In genomic region chr6:21877037-21877436, GRCh38 we compare ENCODE assay signal across 8 cellular contexts.
DNase-seq lines count a peak whose midpoint lies in the region; ATAC-seq and TF ChIP-seq lines count a peak whose summit lies in the region.
"Not testable (repeated sequence)": the region's sequence is repeated elsewhere in the genome, so short reads cannot be mapped to it uniquely, and the experiment has no call there.

No MANE protein-coding gene starts in this region.

- not testable (repeated sequence) for H3K36me3 Mint-ChIP-seq in CD4-positive, CD25-positive, alpha-beta regulatory T cell; activated naive CD8-positive, alpha-beta T cell treated with anti-CD3 and anti-CD28 coated beads for 36 hours; immature natural killer cell
- peaks cover 23% of the 10 kb centered on the region for H3K36me3 Mint-ChIP-seq in T-helper 1 cell treated with Interleukin-12 subunit alpha and Interleukin-12 subunit beta and Interleukin-4 antibody, amounts not matched to agents 30 μg/mL and 1 μg/mL, for 36 hours (ENCODE audit: low read depth)
- H3K36me3 Mint-ChIP-seq in activated CD4-positive, alpha-beta T cell treated with anti-CD3 and anti-CD28 coated beads, Interleukin-2, amount 10 ng/mL, durations not matched to agents 7 days and 5 days (ENCODE audit: low read depth): peaks cover 41% of the 10 kb centered on the region
- H3K36me3 Mint-ChIP-seq in activated T-helper 1 cell treated with anti-CD3 and anti-CD28 coated beads, Interleukin-12 subunit alpha, Interleukin-12 subunit beta, Interleukin-2, Interleukin-4 antibody, amounts not matched to agents 30 ng/mL and 10 ng/mL and 1 ng/mL, durations not matched to agents 14 hours and 24 hours and 36 hours (ENCODE audit: low read depth): peaks cover 14% of the 10 kb centered on the region

- H3K4me3 ChIP-seq in CD4-positive, CD25-positive, alpha-beta regulatory T cell (ENCODE audit: low read depth, low read length); GM12865 (ENCODE audit: low read depth, low read length): not testable (repeated sequence)

- H3K27ac ChIP-seq in CD4-positive, CD25-positive, alpha-beta regulatory T cell (ENCODE audit: insufficient read depth, low read length, poor library complexity, severe bottlenecking): not testable (repeated sequence)

- not testable (repeated sequence) for ATAC-seq in CD4-positive, CD25-positive, alpha-beta regulatory T cell (ENCODE audit: low read depth in 2 of 2)
- ATAC-seq in stimulated activated naive CD8-positive, alpha-beta T cell treated with anti-CD3 and anti-CD28 coated beads, Interleukin-15, amount 100 ng/mL, for 72 hours: peak; percentile 67

- H3K27me3 Mint-ChIP-seq in CD4-positive, CD25-positive, alpha-beta regulatory T cell; T-helper 1 cell treated with Interleukin-12 subunit alpha and Interleukin-12 subunit beta and Interleukin-4 antibody, amounts not matched to agents 30 μg/mL and 1 μg/mL, for 36 hours (ENCODE audit: low read depth); activated CD4-positive, alpha-beta T cell treated with anti-CD3 and anti-CD28 coated beads, Interleukin-2, amount 10 ng/mL, durations not matched to agents 7 days and 5 days; activated T-helper 1 cell treated with anti-CD3 and anti-CD28 coated beads, Interleukin-12 subunit alpha, Interleukin-12 subunit beta, Interleukin-2, Interleukin-4 antibody, amounts not matched to agents 30 ng/mL and 10 ng/mL and 1 ng/mL, durations not matched to agents 14 hours and 24 hours and 36 hours (ENCODE audit: insufficient read depth); activated naive CD8-positive, alpha-beta T cell treated with anti-CD3 and anti-CD28 coated beads for 36 hours; immature natural killer cell (ENCODE audit: low read depth in 3 of 3); stimulated activated naive CD8-positive, alpha-beta T cell treated with anti-CD3 and anti-CD28 coated beads, Interleukin-15, amount 100 ng/mL, for 72 hours: not testable (repeated sequence)

- DNase-seq in CD4-positive, CD25-positive, alpha-beta regulatory T cell: peak in 2 of 3 donors; percentile 29 to 33
- DNase-seq in GM12865 (ENCODE audit: low read depth) (peak; percentile 48), immature natural killer cell (peak; percentile 12 to 26 (median 13))
- DNase-seq in activated CD4-positive, alpha-beta T cell treated with anti-CD3 and anti-CD28 coated beads, Interleukin-2, amount 10 ng/mL, durations not matched to agents 7 days and 5 days: peak; percentile 58
- DNase-seq in activated T-helper 1 cell treated with anti-CD3 and anti-CD28 coated beads, Interleukin-12 subunit alpha, Interleukin-12 subunit beta, Interleukin-2, Interleukin-4 antibody, amounts not matched to agents 30 ng/mL and 10 ng/mL and 1 ng/mL, durations not matched to agents 14 hours and 24 hours and 36 hours (ENCODE audit: low spot score): peak; percentile 39
- not testable (repeated sequence) for DNase-seq in activated naive CD8-positive, alpha-beta T cell treated with anti-CD3 and anti-CD28 coated beads for 36 hours
- DNase-seq in stimulated activated naive CD8-positive, alpha-beta T cell treated with anti-CD3 and anti-CD28 coated beads, Interleukin-15, amount 100 ng/mL, for 72 hours: peak; percentile 4 to 13

- intact Hi-C loops in activated T-helper 1 cell treated with anti-CD3 and anti-CD28 coated beads, Interleukin-12 subunit alpha, Interleukin-12 subunit beta, Interleukin-2, Interleukin-4 antibody, amounts not matched to agents 30 ng/mL and 10 ng/mL and 1 ng/mL, durations not matched to agents 14 hours and 24 hours and 36 hours (cut with micrococcal nuclease): loop anchor here (1.0 to 10.0 kb wide), 5 partner anchors 31 to 1342 kb away; partner anchors contain the start of genes CDKAL1 and SOX4

- not testable (repeated sequence) for H3K4me1 ChIP-seq in CD4-positive, CD25-positive, alpha-beta regulatory T cell (ENCODE audit: control insufficient read depth, insufficient read depth, low read length, poor library complexity, severe bottlenecking)

- H3K36me3 ChIP-seq in CD4-positive, CD25-positive, alpha-beta regulatory T cell (ENCODE audit: control insufficient read depth, insufficient read depth, low read length): not testable (repeated sequence)

- not testable (repeated sequence) for TF ChIP-seq CTCF in GM12865 (IDR thresholded peaks at IDR 0.05; ENCODE audit: insufficient read depth, low read depth, low read length, missing control alignments)

- H3K27ac Mint-ChIP-seq in CD4-positive, CD25-positive, alpha-beta regulatory T cell: peak overlapping the region in 2 of 3 donors; percentile 11 to 34
- peak overlapping the region; percentile 89 for H3K27ac Mint-ChIP-seq in T-helper 1 cell treated with Interleukin-12 subunit alpha and Interleukin-12 subunit beta and Interleukin-4 antibody, amounts not matched to agents 30 μg/mL and 1 μg/mL, for 36 hours
- peak overlapping the region; percentile 88 for H3K27ac Mint-ChIP-seq in activated CD4-positive, alpha-beta T cell treated with anti-CD3 and anti-CD28 coated beads, Interleukin-2, amount 10 ng/mL, durations not matched to agents 7 days and 5 days
- H3K27ac Mint-ChIP-seq in activated T-helper 1 cell treated with anti-CD3 and anti-CD28 coated beads, Interleukin-12 subunit alpha, Interleukin-12 subunit beta, Interleukin-2, Interleukin-4 antibody, amounts not matched to agents 30 ng/mL and 10 ng/mL and 1 ng/mL, durations not matched to agents 14 hours and 24 hours and 36 hours: peak overlapping the region; percentile 79
- H3K27ac Mint-ChIP-seq in activated naive CD8-positive, alpha-beta T cell treated with anti-CD3 and anti-CD28 coated beads for 36 hours: peak overlapping the region; percentile 61
- peak overlapping the region in 2 of 6 donors; percentile 4 to 73 for H3K27ac Mint-ChIP-seq in immature natural killer cell
- H3K27ac Mint-ChIP-seq in stimulated activated naive CD8-positive, alpha-beta T cell treated with anti-CD3 and anti-CD28 coated beads, Interleukin-15, amount 100 ng/mL, for 72 hours: peak overlapping the region in 1 of 2 donors; percentile 59

- peaks cover 2 to 16% (median 5%) of the 10 kb centered on the region in 7 donors for H3K9me3 Mint-ChIP-seq in CD4-positive, CD25-positive, alpha-beta regulatory T cell
- peaks cover 51% of the 10 kb centered on the region for H3K9me3 Mint-ChIP-seq in T-helper 1 cell treated with Interleukin-12 subunit alpha and Interleukin-12 subunit beta and Interleukin-4 antibody, amounts not matched to agents 30 μg/mL and 1 μg/mL, for 36 hours
- peaks cover 50% of the 10 kb centered on the region for H3K9me3 Mint-ChIP-seq in activated CD4-positive, alpha-beta T cell treated with anti-CD3 and anti-CD28 coated beads, Interleukin-2, amount 10 ng/mL, durations not matched to agents 7 days and 5 days
- peaks cover 53% of the 10 kb centered on the region for H3K9me3 Mint-ChIP-seq in activated T-helper 1 cell treated with anti-CD3 and anti-CD28 coated beads, Interleukin-12 subunit alpha, Interleukin-12 subunit beta, Interleukin-2, Interleukin-4 antibody, amounts not matched to agents 30 ng/mL and 10 ng/mL and 1 ng/mL, durations not matched to agents 14 hours and 24 hours and 36 hours
- H3K9me3 Mint-ChIP-seq in activated naive CD8-positive, alpha-beta T cell treated with anti-CD3 and anti-CD28 coated beads for 36 hours: peaks cover 26% of the 10 kb centered on the region
- H3K9me3 Mint-ChIP-seq in immature natural killer cell: peaks cover 0 to 12% (median 0%) of the 10 kb centered on the region in 6 donors
- peaks cover 37 to 58% of the 10 kb centered on the region in 2 donors for H3K9me3 Mint-ChIP-seq in stimulated activated naive CD8-positive, alpha-beta T cell treated with anti-CD3 and anti-CD28 coated beads, Interleukin-15, amount 100 ng/mL, for 72 hours

- not testable (repeated sequence) for H3K4me1 Mint-ChIP-seq in CD4-positive, CD25-positive, alpha-beta regulatory T cell; activated naive CD8-positive, alpha-beta T cell treated with anti-CD3 and anti-CD28 coated beads for 36 hours
- H3K4me1 Mint-ChIP-seq in T-helper 1 cell treated with Interleukin-12 subunit alpha and Interleukin-12 subunit beta and Interleukin-4 antibody, amounts not matched to agents 30 μg/mL and 1 μg/mL, for 36 hours (ENCODE audit: low read depth): peaks cover 24% of the 10 kb centered on the region
- peaks cover 40% of the 10 kb centered on the region for H3K4me1 Mint-ChIP-seq in activated CD4-positive, alpha-beta T cell treated with anti-CD3 and anti-CD28 coated beads, Interleukin-2, amount 10 ng/mL, durations not matched to agents 7 days and 5 days
- H3K4me1 Mint-ChIP-seq in activated T-helper 1 cell treated with anti-CD3 and anti-CD28 coated beads, Interleukin-12 subunit alpha, Interleukin-12 subunit beta, Interleukin-2, Interleukin-4 antibody, amounts not matched to agents 30 ng/mL and 10 ng/mL and 1 ng/mL, durations not matched to agents 14 hours and 24 hours and 36 hours (ENCODE audit: low read depth): peaks cover 29% of the 10 kb centered on the region
- peaks cover 0 to 11% of the 10 kb centered on the region in 2 donors for H3K4me1 Mint-ChIP-seq in immature natural killer cell
- H3K4me1 Mint-ChIP-seq in stimulated activated naive CD8-positive, alpha-beta T cell treated with anti-CD3 and anti-CD28 coated beads, Interleukin-15, amount 100 ng/mL, for 72 hours: peaks cover 22% of the 10 kb centered on the region

- CTCF ChIA-PET in activated CD4-positive, alpha-beta T cell treated with anti-CD3 and anti-CD28 coated beads, Interleukin-2, amount 10 ng/mL, durations not matched to agents 7 days and 5 days (lab: Charles Lee): not testable (repeated sequence)

- H3K4me3 Mint-ChIP-seq in CD4-positive, CD25-positive, alpha-beta regulatory T cell; activated naive CD8-positive, alpha-beta T cell treated with anti-CD3 and anti-CD28 coated beads for 36 hours; immature natural killer cell: not testable (repeated sequence)
- H3K4me3 Mint-ChIP-seq in T-helper 1 cell treated with Interleukin-12 subunit alpha and Interleukin-12 subunit beta and Interleukin-4 antibody, amounts not matched to agents 30 μg/mL and 1 μg/mL, for 36 hours: peak overlapping the region; percentile 57
- H3K4me3 Mint-ChIP-seq in activated CD4-positive, alpha-beta T cell treated with anti-CD3 and anti-CD28 coated beads, Interleukin-2, amount 10 ng/mL, durations not matched to agents 7 days and 5 days: peak overlapping the region; percentile 4
- H3K4me3 Mint-ChIP-seq in activated T-helper 1 cell treated with anti-CD3 and anti-CD28 coated beads, Interleukin-12 subunit alpha, Interleukin-12 subunit beta, Interleukin-2, Interleukin-4 antibody, amounts not matched to agents 30 ng/mL and 10 ng/mL and 1 ng/mL, durations not matched to agents 14 hours and 24 hours and 36 hours: peak overlapping the region; percentile 46
- peak overlapping the region; percentile 13 to 27 for H3K4me3 Mint-ChIP-seq in stimulated activated naive CD8-positive, alpha-beta T cell treated with anti-CD3 and anti-CD28 coated beads, Interleukin-15, amount 100 ng/mL, for 72 hours

- H3K9me3 ChIP-seq in CD4-positive, CD25-positive, alpha-beta regulatory T cell (ENCODE audit: control insufficient read depth in 2 of 2, low read length in 2 of 2): not testable (repeated sequence)

- POLR2A ChIA-PET in activated CD4-positive, alpha-beta T cell treated with anti-CD3 and anti-CD28 coated beads, Interleukin-2, amount 10 ng/mL, durations not matched to agents 7 days and 5 days (lab: Charles Lee): interaction anchor here (0.6 kb wide), 1 partner anchor 74 kb away, joined by 3 read pairs; no protein-coding TSS in a partner anchor

- H3K27me3 ChIP-seq in CD4-positive, CD25-positive, alpha-beta regulatory T cell (ENCODE audit: control insufficient read depth, insufficient read depth, low read length): not testable (repeated sequence)
